In the genomic region with DNA sequence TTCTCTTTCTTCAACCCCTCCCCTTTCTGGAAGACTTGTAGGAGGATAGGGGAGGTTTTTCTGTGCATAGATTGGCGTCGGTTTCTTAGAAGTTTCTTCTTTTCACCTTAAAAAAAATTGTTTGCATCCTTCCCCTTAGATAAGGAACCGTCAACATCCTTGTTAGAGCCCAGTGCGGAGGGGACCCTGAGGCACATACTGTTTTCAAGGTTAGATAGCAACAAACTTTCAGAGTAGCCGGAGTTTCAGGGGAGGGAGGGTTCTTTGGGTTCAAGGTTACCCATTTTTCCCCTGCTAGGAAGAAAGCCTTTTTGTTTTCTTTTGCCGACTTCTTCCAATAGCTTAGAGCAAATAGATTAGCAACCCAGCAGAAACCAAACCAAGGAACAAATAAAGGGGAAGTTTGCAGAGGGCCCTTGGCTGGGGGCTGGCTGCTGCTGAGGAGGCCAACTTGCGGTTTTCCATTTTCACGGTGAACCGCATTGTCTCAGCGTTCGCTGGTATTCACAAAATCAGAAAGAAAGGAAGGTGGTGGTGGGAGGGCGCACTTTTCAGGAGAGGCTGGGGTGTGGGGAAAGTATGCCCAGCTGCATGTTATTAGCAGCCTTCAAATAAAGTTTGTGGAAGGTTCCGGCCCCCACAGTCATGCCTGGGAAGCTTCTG, we compare ENCODE assay signal across 1 cellular context.
A peak's percentile ranks its signal among the peaks of the same experiment; 100 is the strongest.
TF ChIP-seq lines count a peak whose summit lies in the region.

No MANE protein-coding gene starts in this region.

TF ChIP-seq in HepG2, 621 proteins besides CTCF, POLR2A, EP300 and RAD21 (continued from another document):
- TF ChIP-seq NFAT5 (CRISPR knock-in tag; IDR thresholded peaks at IDR 0.05) (no peak), SNAPC5 (CRISPR knock-in tag; IDR thresholded peaks at IDR 0.05; ENCODE audit: borderline replicate concordance) (no peak), TGIF2 (CRISPR knock-in tag; IDR thresholded peaks at IDR 0.05) (no peak), SMAD3 (CRISPR knock-in tag; IDR thresholded peaks at IDR 0.05) (no peak), HOXA7 (CRISPR knock-in tag; IDR thresholded peaks at IDR 0.05) (no peak), ZNF816 (CRISPR knock-in tag; IDR thresholded peaks at IDR 0.05; ENCODE audit: borderline replicate concordance) (no peak), KDM1A (CRISPR knock-in tag; IDR thresholded peaks at IDR 0.05) (no peak), DMTF1 (CRISPR knock-in tag; IDR thresholded peaks at IDR 0.05) (no peak), ZNF292 (CRISPR knock-in tag; IDR thresholded peaks at IDR 0.05; ENCODE audit: borderline replicate concordance, low read depth) (no peak), ZNF205 (CRISPR knock-in tag; IDR thresholded peaks at IDR 0.05) (peak; percentile 89; the same call in 1 of the 2 replicates), TEAD2 (CRISPR knock-in tag; IDR thresholded peaks at IDR 0.05) (no peak), ZNF691 (CRISPR knock-in tag; IDR thresholded peaks at IDR 0.05; ENCODE audit: borderline replicate concordance, low read depth) (no peak), ZNF121 (CRISPR knock-in tag; IDR thresholded peaks at IDR 0.05) (no peak), NFATC3 (CRISPR knock-in tag; IDR thresholded peaks at IDR 0.05) (no peak), HOXA5 (CRISPR knock-in tag; IDR thresholded peaks at IDR 0.05) (no peak), SATB2 (CRISPR knock-in tag; IDR thresholded peaks at IDR 0.05) (no peak), HNRNPL (IDR thresholded peaks at IDR 0.05; ENCODE audit: low read depth, low read length) (no peak), ZNF788 (CRISPR knock-in tag; IDR thresholded peaks at IDR 0.05; ENCODE audit: borderline replicate concordance) (peak; percentile 69; the same call in 1 of the 2 replicates), SSRP1 (CRISPR knock-in tag; IDR thresholded peaks at IDR 0.05) (no peak), SIN3A (IDR thresholded peaks at IDR 0.05; ENCODE audit: borderline replicate concordance, low read depth, low read length) (no peak), GPN1 (CRISPR knock-in tag; IDR thresholded peaks at IDR 0.05; ENCODE audit: borderline replicate concordance) (no peak), NBN (conservative IDR thresholded peaks at IDR 0.05) (no peak), KAT2B (IDR thresholded peaks at IDR 0.05; ENCODE audit: borderline replicate concordance, low read depth, low read length) (no peak), MIXL1 (CRISPR knock-in tag; IDR thresholded peaks at IDR 0.05) (no peak), BRF2 (CRISPR knock-in tag; IDR thresholded peaks at IDR 0.05) (no peak)
- TF ChIP-seq, protein P1, sequence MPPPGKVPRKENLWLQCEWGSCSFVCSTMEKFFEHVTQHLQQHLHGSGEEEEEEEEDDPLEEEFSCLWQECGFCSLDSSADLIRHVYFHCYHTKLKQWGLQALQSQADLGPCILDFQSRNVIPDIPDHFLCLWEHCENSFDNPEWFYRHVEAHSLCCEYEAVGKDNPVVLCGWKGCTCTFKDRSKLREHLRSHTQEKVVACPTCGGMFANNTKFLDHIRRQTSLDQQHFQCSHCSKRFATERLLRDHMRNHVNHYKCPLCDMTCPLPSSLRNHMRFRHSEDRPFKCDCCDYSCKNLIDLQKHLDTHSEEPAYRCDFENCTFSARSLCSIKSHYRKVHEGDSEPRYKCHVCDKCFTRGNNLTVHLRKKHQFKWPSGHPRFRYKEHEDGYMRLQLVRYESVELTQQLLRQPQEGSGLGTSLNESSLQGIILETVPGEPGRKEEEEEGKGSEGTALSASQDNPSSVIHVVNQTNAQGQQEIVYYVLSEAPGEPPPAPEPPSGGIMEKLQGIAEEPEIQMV (CRISPR knock-in tag; IDR thresholded peaks at IDR 0.05; ENCODE audit: low read depth): no peak
- TF ChIP-seq, protein P2, sequence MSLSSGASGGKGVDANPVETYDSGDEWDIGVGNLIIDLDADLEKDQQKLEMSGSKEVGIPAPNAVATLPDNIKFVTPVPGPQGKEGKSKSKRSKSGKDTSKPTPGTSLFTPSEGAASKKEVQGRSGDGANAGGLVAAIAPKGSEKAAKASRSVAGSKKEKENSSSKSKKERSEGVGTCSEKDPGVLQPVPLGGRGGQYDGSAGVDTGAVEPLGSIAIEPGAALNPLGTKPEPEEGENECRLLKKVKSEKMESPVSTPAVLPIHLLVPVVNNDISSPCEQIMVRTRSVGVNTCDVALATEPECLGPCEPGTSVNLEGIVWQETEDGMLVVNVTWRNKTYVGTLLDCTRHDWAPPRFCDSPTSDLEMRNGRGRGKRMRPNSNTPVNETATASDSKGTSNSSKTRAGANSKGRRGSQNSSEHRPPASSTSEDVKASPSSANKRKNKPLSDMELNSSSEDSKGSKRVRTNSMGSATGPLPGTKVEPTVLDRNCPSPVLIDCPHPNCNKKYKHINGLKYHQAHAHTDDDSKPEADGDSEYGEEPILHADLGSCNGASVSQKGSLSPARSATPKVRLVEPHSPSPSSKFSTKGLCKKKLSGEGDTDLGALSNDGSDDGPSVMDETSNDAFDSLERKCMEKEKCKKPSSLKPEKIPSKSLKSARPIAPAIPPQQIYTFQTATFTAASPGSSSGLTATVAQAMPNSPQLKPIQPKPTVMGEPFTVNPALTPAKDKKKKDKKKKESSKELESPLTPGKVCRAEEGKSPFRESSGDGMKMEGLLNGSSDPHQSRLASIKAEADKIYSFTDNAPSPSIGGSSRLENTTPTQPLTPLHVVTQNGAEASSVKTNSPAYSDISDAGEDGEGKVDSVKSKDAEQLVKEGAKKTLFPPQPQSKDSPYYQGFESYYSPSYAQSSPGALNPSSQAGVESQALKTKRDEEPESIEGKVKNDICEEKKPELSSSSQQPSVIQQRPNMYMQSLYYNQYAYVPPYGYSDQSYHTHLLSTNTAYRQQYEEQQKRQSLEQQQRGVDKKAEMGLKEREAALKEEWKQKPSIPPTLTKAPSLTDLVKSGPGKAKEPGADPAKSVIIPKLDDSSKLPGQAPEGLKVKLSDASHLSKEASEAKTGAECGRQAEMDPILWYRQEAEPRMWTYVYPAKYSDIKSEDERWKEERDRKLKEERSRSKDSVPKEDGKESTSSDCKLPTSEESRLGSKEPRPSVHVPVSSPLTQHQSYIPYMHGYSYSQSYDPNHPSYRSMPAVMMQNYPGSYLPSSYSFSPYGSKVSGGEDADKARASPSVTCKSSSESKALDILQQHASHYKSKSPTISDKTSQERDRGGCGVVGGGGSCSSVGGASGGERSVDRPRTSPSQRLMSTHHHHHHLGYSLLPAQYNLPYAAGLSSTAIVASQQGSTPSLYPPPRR (CRISPR knock-in tag; IDR thresholded peaks at IDR 0.05; ENCODE audit: borderline replicate concordance): 0 out of 2 replicates have a peak, but pooled peaks have one; percentile 20
- TF ChIP-seq, protein P3, sequence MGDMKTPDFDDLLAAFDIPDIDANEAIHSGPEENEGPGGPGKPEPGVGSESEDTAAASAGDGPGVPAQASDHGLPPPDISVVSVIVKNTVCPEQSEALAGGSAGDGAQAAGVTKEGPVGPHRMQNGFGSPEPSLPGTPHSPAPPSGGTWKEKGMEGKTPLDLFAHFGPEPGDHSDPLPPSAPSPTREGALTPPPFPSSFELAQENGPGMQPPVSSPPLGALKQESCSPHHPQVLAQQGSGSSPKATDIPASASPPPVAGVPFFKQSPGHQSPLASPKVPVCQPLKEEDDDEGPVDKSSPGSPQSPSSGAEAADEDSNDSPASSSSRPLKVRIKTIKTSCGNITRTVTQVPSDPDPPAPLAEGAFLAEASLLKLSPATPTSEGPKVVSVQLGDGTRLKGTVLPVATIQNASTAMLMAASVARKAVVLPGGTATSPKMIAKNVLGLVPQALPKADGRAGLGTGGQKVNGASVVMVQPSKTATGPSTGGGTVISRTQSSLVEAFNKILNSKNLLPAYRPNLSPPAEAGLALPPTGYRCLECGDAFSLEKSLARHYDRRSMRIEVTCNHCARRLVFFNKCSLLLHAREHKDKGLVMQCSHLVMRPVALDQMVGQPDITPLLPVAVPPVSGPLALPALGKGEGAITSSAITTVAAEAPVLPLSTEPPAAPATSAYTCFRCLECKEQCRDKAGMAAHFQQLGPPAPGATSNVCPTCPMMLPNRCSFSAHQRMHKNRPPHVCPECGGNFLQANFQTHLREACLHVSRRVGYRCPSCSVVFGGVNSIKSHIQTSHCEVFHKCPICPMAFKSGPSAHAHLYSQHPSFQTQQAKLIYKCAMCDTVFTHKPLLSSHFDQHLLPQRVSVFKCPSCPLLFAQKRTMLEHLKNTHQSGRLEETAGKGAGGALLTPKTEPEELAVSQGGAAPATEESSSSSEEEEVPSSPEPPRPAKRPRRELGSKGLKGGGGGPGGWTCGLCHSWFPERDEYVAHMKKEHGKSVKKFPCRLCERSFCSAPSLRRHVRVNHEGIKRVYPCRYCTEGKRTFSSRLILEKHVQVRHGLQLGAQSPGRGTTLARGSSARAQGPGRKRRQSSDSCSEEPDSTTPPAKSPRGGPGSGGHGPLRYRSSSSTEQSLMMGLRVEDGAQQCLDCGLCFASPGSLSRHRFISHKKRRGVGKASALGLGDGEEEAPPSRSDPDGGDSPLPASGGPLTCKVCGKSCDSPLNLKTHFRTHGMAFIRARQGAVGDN (CRISPR knock-in tag; IDR thresholded peaks at IDR 0.05): no peak
